Comparison of ENCODE assay signal across 10 cellular contexts in the genomic region with DNA sequence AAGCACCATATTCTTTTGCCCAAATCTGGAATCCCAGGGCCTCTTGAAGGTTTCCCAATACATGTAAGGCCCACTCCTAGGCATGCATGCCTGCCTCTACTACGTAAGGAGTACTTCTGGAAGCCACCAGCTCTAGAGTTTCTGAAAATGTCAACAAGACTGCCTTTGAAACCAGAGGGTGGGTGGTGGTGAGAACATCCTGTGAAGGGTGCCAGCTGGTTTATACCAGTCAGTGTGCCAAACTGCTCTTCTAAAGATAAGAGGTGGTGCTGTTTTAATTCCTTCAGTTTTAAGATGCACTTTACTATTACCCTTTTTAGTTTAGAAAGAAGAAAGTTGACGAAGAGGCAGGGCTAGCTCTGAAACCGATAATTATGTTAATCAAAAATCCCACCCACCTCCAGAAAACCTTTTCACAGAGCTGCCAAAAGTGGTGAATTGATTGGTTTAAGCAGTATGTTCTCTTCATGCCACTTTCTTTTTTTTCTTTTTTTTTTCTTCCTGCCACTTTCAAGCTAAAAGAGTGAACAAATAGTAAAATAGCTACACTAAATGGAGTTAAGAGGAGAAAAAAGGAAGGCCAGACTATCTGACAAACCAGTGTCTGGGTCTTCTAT. TPM values are rescaled to one million over a fixed set of nuclear protein-coding genes. Genes with fewer than 3 reads are reported as not detected.
DNase-seq lines count a peak whose midpoint lies in the region; ATAC-seq and TF ChIP-seq lines count a peak whose summit lies in the region.
"Had no signal": no experiment of that assay in that cellular context is flagged by ENCODE, and none has a peak within 500 bp of the region (broad histone marks: within the 10 kb centered on the region; RNA-seq: fewer than 3 reads in every experiment).

No MANE protein-coding gene starts in this region.

- H4K20me1 ChIP-seq in MM.1S (ENCODE audit: insufficient read depth, low read length) = no peaks in the 10 kb centered on the region

- peak; percentile 20 to 51 for DNase-seq in activated CD4-positive, alpha-beta T cell treated with anti-CD3 and anti-CD28 coated beads, Interleukin-2, amount 50 U/mL, for 48 hours
- DNase-seq in fibroblast of villous mesenchyme (ENCODE audit: low read depth) (peak; percentile 65), GM10248 (ENCODE audit: extremely low spot score) (no peak), MM.1S (no peak), hepatic stellate cell (ENCODE audit: low spot score) (no peak)
- DNase-seq in stimulated activated naive CD4-positive, alpha-beta T cell (lab: John Stamatoyannopoulos, UW) = peak; percentile 16 to 88 (median 74)
- DNase-seq: midbrain, testis had no signal

- CTCF ChIA-PET in GM10248 (lab: Yijun Ruan, JAX) = interaction anchor here (0.9 to 2.7 kb wide), 5 partner anchors 8 to 260 kb away, joined by 3 to 14 read pairs (median 3); a partner anchor contains a TSS

- H3K9ac ChIP-seq in MM.1S (ENCODE audit: low read length) = no peak overlapping the region

- no peaks in the 10 kb centered on the region for H3F3A ChIP-seq in MM.1S (ENCODE audit: insufficient read depth, low read length)

- no peaks in the 10 kb centered on the region for H3K9me3 ChIP-seq in MM.1S (replicated peaks; ENCODE audit: insufficient read depth, low read length)
- H3K9me3 ChIP-seq: testis had no signal

- POLR2A ChIA-PET in GM10248 (lab: Yijun Ruan, JAX) = no interaction called here

- TF ChIP-seq CTCF in fibroblast of villous mesenchyme (IDR thresholded peaks at IDR 0.05; ENCODE audit: insufficient read depth, low read depth, low read length) (no peak), GM10248 (IDR thresholded peaks at IDR 0.05; ENCODE audit: control extremely low read depth, extremely low read depth, low read depth, missing control alignments) (no peak), MM.1S (IDR thresholded peaks at IDR 0.05; ENCODE audit: low read length) (no peak)

- H3K27me3 ChIP-seq in MM.1S (replicated peaks; ENCODE audit: insufficient read depth, low read length) = no peaks in the 10 kb centered on the region
- H3K27me3 ChIP-seq: testis had no signal

- H3K9me2 ChIP-seq in MM.1S (replicated peaks; ENCODE audit: insufficient read depth, low read length) = no peaks in the 10 kb centered on the region

- no peak overlapping the region for H3K4me3 ChIP-seq in fibroblast of villous mesenchyme (ENCODE audit: low read depth, low read length)
- H3K4me3 ChIP-seq in MM.1S (ENCODE audit: low read length) = no peak overlapping the region
- H3K4me3 ChIP-seq: testis had no signal

- no peak overlapping the region for H3K27ac ChIP-seq in MM.1S (ENCODE audit: low read length)
- H3K27ac ChIP-seq: testis had no signal

- ATAC-seq in HG02588 (IDR thresholded peaks at IDR 0.05; ENCODE audit: unreplicated experiment) = peak; percentile 56
- no peak for ATAC-seq in GM19328 (IDR thresholded peaks at IDR 0.05; ENCODE audit: unreplicated experiment)

- H3K79me2 ChIP-seq in MM.1S (ENCODE audit: low read length) = no peaks in the 10 kb centered on the region

- H3K4me2 ChIP-seq in MM.1S (ENCODE audit: low read depth, low read length) = no peak overlapping the region

- no peak overlapping the region for H2AFZ ChIP-seq in MM.1S (ENCODE audit: low read length)

- H3K4me1 ChIP-seq in MM.1S (ENCODE audit: low read length) = no peaks in the 10 kb centered on the region
- H3K4me1 ChIP-seq: testis had no signal

- no peaks in the 10 kb centered on the region for H3K36me3 ChIP-seq in MM.1S (replicated peaks; ENCODE audit: insufficient read depth, low read length)

RNA-seq across cellular contexts. Expression of a gene that starts 8.8 kb away (rescaled TPM):
- total RNA-seq in fibroblast of villous mesenchyme = 6.8 and 13.0 TPM in 2 replicates

Comparison
In these comparisons a context has a peak if more than half of its experiments do, and no peak if none do; other contexts are left out.
1. DNase-seq: peak in activated CD4-positive, alpha-beta T cell treated with anti-CD3 and anti-CD28 coated beads, Interleukin-2, amount 50 U/mL, for 48 hours (2 of 2), fibroblast of villous mesenchyme (single experiment) and stimulated activated naive CD4-positive, alpha-beta T cell (6 of 6); none in GM10248 (single experiment), MM.1S (single experiment) and hepatic stellate cell (single experiment).